In the genomic region with DNA sequence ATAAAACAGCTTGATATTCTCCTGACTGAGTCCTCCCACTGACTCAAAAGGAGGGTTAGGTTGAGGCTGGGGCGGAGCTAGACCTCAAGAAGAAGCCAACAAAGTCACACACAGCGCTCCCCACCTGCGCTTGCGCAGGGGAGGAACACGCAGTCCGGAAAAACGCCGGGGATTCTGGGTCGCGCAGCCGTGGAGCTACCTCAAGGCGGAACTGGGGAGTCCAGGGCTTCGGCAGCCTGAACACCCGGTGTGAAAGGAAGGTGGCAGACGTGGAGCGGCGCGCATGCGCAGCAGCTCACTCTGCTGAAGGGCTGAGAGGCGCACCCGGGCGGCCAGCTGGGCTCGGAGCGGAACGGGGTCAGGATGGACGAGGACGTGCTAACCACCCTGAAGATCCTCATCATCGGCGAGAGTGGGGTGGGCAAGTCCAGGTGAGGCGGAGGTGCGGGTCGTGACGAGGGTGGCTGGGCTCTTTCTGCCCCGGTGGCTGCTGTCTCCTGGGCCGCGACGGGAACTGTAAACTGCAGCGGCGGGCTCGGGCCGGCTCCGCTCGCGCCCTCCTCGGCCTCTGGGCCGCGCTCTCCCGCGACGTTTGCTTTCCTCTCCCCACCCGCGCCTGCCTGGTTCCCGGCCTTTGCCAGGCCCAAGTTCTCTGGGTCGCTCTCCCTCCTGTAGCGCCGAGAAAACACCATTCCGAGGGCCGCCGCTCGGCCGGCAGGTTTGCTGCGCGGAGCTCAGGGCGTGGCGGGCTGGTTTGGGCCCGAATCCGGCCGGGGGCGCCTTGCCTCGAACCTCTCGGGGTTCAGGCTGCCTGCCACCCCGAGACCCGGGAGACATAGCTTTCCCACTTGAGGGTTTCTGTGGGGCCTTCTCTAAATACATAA, we compare ENCODE assay signal across 1 cellular context.
TF ChIP-seq lines count a peak whose summit lies in the region.

A gene (plus strand): TSS at position 298 of the 884 bp plus-strand sequence. CDS start 66 bp downstream, at position 364.

TF ChIP-seq in K562, 482 proteins besides CTCF, POLR2A, EP300 and RAD21 (continued from another document and continues in another):
- TF ChIP-seq, protein P1, sequence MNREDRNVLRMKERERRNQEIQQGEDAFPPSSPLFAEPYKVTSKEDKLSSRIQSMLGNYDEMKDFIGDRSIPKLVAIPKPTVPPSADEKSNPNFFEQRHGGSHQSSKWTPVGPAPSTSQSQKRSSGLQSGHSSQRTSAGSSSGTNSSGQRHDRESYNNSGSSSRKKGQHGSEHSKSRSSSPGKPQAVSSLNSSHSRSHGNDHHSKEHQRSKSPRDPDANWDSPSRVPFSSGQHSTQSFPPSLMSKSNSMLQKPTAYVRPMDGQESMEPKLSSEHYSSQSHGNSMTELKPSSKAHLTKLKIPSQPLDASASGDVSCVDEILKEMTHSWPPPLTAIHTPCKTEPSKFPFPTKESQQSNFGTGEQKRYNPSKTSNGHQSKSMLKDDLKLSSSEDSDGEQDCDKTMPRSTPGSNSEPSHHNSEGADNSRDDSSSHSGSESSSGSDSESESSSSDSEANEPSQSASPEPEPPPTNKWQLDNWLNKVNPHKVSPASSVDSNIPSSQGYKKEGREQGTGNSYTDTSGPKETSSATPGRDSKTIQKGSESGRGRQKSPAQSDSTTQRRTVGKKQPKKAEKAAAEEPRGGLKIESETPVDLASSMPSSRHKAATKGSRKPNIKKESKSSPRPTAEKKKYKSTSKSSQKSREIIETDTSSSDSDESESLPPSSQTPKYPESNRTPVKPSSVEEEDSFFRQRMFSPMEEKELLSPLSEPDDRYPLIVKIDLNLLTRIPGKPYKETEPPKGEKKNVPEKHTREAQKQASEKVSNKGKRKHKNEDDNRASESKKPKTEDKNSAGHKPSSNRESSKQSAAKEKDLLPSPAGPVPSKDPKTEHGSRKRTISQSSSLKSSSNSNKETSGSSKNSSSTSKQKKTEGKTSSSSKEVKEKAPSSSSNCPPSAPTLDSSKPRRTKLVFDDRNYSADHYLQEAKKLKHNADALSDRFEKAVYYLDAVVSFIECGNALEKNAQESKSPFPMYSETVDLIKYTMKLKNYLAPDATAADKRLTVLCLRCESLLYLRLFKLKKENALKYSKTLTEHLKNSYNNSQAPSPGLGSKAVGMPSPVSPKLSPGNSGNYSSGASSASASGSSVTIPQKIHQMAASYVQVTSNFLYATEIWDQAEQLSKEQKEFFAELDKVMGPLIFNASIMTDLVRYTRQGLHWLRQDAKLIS (CRISPR knock-in tag; IDR thresholded peaks at IDR 0.05) = peak; percentile 84
- peak; percentile 85 to 93; a peak in 3 of 4 replicates for TF ChIP-seq SIN3A (IDR thresholded peaks at IDR 0.05; ENCODE audit: borderline replicate concordance in 2 of 2, control insufficient read depth in 1 of 2, low read depth in 2 of 2, low read length in 2 of 2)
- TF ChIP-seq TAF7 (tag; IDR thresholded peaks at IDR 0.05) = peak; percentile 68; the same call in 1 of the 2 replicates
- no peak for TF ChIP-seq ZFPM2 (CRISPR knock-in tag; IDR thresholded peaks at IDR 0.05)
- TF ChIP-seq HNRNPLL (IDR thresholded peaks at IDR 0.05; ENCODE audit: low read depth, low read length, poor library complexity, severe bottlenecking) = peak; percentile 46
- TF ChIP-seq, protein P2, sequence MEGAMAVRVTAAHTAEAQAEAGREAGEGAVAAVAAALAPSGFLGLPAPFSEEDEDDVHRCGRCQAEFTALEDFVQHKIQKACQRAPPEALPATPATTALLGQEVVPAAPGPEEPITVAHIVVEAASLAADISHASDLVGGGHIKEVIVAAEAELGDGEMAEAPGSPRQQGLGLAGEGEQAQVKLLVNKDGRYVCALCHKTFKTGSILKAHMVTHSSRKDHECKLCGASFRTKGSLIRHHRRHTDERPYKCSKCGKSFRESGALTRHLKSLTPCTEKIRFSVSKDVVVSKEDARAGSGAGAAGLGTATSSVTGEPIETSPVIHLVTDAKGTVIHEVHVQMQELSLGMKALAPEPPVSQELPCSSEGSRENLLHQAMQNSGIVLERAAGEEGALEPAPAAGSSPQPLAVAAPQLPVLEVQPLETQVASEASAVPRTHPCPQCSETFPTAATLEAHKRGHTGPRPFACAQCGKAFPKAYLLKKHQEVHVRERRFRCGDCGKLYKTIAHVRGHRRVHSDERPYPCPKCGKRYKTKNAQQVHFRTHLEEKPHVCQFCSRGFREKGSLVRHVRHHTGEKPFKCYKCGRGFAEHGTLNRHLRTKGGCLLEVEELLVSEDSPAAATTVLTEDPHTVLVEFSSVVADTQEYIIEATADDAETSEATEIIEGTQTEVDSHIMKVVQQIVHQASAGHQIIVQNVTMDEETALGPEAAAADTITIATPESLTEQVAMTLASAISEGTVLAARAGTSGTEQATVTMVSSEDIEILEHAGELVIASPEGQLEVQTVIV (CRISPR knock-in tag; IDR thresholded peaks at IDR 0.05; ENCODE audit: borderline replicate concordance) = no peak
- peak; percentile 83 for TF ChIP-seq CREM (IDR thresholded peaks at IDR 0.05; ENCODE audit: low read depth)
- TF ChIP-seq FOXP1 (CRISPR knock-in tag; IDR thresholded peaks at IDR 0.05) = peak; percentile 82; the same call in 1 of the 2 replicates
- TF ChIP-seq, protein P3, sequence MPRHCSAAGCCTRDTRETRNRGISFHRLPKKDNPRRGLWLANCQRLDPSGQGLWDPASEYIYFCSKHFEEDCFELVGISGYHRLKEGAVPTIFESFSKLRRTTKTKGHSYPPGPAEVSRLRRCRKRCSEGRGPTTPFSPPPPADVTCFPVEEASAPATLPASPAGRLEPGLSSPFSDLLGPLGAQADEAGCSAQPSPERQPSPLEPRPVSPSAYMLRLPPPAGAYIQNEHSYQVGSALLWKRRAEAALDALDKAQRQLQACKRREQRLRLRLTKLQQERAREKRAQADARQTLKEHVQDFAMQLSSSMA (CRISPR knock-in tag; IDR thresholded peaks at IDR 0.05) = no peak
- TF ChIP-seq, protein P4, sequence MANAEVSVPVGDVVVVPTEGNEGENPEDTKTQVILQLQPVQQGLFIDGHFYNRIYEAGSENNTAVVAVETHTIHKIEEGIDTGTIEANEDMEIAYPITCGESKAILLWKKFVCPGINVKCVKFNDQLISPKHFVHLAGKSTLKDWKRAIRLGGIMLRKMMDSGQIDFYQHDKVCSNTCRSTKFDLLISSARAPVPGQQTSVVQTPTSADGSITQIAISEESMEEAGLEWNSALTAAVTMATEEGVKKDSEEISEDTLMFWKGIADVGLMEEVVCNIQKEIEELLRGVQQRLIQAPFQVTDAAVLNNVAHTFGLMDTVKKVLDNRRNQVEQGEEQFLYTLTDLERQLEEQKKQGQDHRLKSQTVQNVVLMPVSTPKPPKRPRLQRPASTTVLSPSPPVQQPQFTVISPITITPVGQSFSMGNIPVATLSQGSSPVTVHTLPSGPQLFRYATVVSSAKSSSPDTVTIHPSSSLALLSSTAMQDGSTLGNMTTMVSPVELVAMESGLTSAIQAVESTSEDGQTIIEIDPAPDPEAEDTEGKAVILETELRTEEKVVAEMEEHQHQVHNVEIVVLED (CRISPR knock-in tag; IDR thresholded peaks at IDR 0.05) = peak; percentile 89
- peak; percentile 76 for TF ChIP-seq EP400 (IDR thresholded peaks at IDR 0.05)
- no peak; a peak in 1 of 4 replicates for TF ChIP-seq ETV6 (IDR thresholded peaks at IDR 0.05; ENCODE audit: borderline replicate concordance in 1 of 2, low read depth in 2 of 2, low read length in 1 of 2)
- no peak for TF ChIP-seq ETV6 (CRISPR knock-in tag; IDR thresholded peaks at IDR 0.05; ENCODE audit: borderline replicate concordance)
- no peak for TF ChIP-seq BMI1 (IDR thresholded peaks at IDR 0.05; ENCODE audit: low read length)
- no peak for TF ChIP-seq ZNF778 (CRISPR knock-in tag; IDR thresholded peaks at IDR 0.05)
- TF ChIP-seq, protein P5, sequence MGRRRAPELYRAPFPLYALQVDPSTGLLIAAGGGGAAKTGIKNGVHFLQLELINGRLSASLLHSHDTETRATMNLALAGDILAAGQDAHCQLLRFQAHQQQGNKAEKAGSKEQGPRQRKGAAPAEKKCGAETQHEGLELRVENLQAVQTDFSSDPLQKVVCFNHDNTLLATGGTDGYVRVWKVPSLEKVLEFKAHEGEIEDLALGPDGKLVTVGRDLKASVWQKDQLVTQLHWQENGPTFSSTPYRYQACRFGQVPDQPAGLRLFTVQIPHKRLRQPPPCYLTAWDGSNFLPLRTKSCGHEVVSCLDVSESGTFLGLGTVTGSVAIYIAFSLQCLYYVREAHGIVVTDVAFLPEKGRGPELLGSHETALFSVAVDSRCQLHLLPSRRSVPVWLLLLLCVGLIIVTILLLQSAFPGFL (CRISPR knock-in tag; IDR thresholded peaks at IDR 0.05) = peak; percentile 58; the same call in 1 of the 2 replicates
- TF ChIP-seq, protein P6, sequence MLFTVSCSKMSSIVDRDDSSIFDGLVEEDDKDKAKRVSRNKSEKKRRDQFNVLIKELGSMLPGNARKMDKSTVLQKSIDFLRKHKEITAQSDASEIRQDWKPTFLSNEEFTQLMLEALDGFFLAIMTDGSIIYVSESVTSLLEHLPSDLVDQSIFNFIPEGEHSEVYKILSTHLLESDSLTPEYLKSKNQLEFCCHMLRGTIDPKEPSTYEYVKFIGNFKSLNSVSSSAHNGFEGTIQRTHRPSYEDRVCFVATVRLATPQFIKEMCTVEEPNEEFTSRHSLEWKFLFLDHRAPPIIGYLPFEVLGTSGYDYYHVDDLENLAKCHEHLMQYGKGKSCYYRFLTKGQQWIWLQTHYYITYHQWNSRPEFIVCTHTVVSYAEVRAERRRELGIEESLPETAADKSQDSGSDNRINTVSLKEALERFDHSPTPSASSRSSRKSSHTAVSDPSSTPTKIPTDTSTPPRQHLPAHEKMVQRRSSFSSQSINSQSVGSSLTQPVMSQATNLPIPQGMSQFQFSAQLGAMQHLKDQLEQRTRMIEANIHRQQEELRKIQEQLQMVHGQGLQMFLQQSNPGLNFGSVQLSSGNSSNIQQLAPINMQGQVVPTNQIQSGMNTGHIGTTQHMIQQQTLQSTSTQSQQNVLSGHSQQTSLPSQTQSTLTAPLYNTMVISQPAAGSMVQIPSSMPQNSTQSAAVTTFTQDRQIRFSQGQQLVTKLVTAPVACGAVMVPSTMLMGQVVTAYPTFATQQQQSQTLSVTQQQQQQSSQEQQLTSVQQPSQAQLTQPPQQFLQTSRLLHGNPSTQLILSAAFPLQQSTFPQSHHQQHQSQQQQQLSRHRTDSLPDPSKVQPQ (CRISPR knock-in tag; IDR thresholded peaks at IDR 0.05; ENCODE audit: borderline replicate concordance) = no peak
- no peak for TF ChIP-seq HNRNPH1 (optimal IDR thresholded peaks at IDR 0.05; ENCODE audit: low read depth, low read length)
- TF ChIP-seq, protein P7, sequence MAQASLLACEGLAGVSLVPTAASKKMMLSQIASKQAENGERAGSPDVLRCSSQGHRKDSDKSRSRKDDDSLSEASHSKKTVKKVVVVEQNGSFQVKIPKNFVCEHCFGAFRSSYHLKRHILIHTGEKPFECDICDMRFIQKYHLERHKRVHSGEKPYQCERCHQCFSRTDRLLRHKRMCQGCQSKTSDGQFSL (CRISPR knock-in tag; IDR thresholded peaks at IDR 0.05) = no peak; the same call in 1 of the 2 replicates
- TF ChIP-seq, protein P7 (tag; IDR thresholded peaks at IDR 0.05) = no peak
- no peak for TF ChIP-seq EHMT2 (IDR thresholded peaks at IDR 0.05)
- no peak for TF ChIP-seq RBM34 (IDR thresholded peaks at IDR 0.05; ENCODE audit: borderline replicate concordance, insufficient read depth, low read length)
- TF ChIP-seq, protein P8, sequence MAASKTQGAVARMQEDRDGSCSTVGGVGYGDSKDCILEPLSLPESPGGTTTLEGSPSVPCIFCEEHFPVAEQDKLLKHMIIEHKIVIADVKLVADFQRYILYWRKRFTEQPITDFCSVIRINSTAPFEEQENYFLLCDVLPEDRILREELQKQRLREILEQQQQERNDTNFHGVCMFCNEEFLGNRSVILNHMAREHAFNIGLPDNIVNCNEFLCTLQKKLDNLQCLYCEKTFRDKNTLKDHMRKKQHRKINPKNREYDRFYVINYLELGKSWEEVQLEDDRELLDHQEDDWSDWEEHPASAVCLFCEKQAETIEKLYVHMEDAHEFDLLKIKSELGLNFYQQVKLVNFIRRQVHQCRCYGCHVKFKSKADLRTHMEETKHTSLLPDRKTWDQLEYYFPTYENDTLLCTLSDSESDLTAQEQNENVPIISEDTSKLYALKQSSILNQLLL (CRISPR knock-in tag; IDR thresholded peaks at IDR 0.05; ENCODE audit: borderline replicate concordance) = no peak
- peak; percentile 93 for TF ChIP-seq RBFOX2 (IDR thresholded peaks at IDR 0.05; ENCODE audit: low read depth, low read length)
- TF ChIP-seq MCM3 (IDR thresholded peaks at IDR 0.05) = no peak
- TF ChIP-seq ZNF766 (CRISPR knock-in tag; conservative IDR thresholded peaks at IDR 0.05) = 0 out of 2 replicates have a peak, but pooled peaks have one; percentile 59
- TF ChIP-seq ZNF695 (CRISPR knock-in tag; IDR thresholded peaks at IDR 0.05) = no peak
- TF ChIP-seq ZNF699 (CRISPR knock-in tag; IDR thresholded peaks at IDR 0.05; ENCODE audit: insufficient replicate concordance) = no peak
- no peak for TF ChIP-seq ZNF23 (CRISPR knock-in tag; IDR thresholded peaks at IDR 0.05)
- TF ChIP-seq, protein P9, sequence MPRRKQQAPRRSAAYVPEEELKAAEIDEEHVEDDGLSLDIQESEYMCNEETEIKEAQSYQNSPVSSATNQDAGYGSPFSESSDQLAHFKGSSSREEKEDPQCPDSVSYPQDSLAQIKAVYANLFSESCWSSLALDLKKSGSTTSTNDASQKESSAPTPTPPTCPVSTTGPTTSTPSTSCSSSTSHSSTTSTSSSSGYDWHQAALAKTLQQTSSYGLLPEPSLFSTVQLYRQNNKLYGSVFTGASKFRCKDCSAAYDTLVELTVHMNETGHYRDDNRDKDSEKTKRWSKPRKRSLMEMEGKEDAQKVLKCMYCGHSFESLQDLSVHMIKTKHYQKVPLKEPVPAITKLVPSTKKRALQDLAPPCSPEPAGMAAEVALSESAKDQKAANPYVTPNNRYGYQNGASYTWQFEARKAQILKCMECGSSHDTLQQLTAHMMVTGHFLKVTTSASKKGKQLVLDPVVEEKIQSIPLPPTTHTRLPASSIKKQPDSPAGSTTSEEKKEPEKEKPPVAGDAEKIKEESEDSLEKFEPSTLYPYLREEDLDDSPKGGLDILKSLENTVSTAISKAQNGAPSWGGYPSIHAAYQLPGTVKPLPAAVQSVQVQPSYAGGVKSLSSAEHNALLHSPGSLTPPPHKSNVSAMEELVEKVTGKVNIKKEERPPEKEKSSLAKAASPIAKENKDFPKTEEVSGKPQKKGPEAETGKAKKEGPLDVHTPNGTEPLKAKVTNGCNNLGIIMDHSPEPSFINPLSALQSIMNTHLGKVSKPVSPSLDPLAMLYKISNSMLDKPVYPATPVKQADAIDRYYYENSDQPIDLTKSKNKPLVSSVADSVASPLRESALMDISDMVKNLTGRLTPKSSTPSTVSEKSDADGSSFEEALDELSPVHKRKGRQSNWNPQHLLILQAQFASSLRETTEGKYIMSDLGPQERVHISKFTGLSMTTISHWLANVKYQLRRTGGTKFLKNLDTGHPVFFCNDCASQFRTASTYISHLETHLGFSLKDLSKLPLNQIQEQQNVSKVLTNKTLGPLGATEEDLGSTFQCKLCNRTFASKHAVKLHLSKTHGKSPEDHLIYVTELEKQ (CRISPR knock-in tag; IDR thresholded peaks at IDR 0.05) = no peak
- TF ChIP-seq, protein P10, sequence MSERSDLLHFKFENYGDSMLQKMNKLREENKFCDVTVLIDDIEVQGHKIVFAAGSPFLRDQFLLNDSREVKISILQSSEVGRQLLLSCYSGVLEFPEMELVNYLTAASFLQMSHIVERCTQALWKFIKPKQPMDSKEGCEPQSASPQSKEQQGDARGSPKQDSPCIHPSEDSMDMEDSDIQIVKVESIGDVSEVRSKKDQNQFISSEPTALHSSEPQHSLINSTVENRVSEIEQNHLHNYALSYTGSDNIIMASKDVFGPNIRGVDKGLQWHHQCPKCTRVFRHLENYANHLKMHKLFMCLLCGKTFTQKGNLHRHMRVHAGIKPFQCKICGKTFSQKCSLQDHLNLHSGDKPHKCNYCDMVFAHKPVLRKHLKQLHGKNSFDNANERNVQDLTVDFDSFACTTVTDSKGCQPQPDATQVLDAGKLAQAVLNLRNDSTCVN (CRISPR knock-in tag; IDR thresholded peaks at IDR 0.05) = no peak
- no peak for TF ChIP-seq ZNF41 (CRISPR knock-in tag; conservative IDR thresholded peaks at IDR 0.05)
- no peak for TF ChIP-seq MEF2D (tag; conservative IDR thresholded peaks at IDR 0.05; ENCODE audit: low read depth)
